Comparison of ENCODE assay signal across 13 cellular contexts in the genomic region with DNA sequence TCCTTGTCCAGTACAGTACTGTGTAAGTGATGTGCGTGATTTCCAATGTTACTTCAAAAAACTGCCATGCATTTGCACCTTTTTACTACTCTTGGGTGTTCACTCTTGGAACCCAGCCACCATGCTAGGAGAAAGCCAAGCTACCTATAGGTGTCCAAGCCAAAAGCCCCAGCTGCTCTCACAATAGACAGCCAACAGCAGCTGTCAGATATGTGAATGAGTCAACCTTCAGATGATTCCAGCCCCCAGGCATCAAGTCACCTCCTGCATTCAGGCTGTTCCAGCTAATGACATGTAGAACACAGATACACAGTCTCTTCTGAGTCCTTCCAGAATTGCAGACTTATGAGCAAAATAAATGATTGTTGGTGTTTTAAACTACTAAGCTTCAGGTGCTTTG.
DNase-seq lines count a peak whose midpoint lies in the region; ATAC-seq lines count a peak whose summit lies in the region.
"Had no signal": no experiment of that assay in that cellular context is flagged by ENCODE, and none has a peak within 500 bp of the region (broad histone marks: within the 10 kb centered on the region; RNA-seq: fewer than 3 reads in every experiment).

No MANE protein-coding gene starts in this region.

- H2AK5ac ChIP-seq in mesendoderm (ENCODE audit: low read length): no peak overlapping the region

- no peaks in the 10 kb centered on the region for H3K36me3 ChIP-seq in mesendoderm (ENCODE audit: control insufficient read depth, insufficient read depth, low read length)

- H3K23ac ChIP-seq in mesendoderm (ENCODE audit: low read length): no peak overlapping the region

- H4K8ac ChIP-seq in mesendoderm (ENCODE audit: low read depth, low read length): no peak overlapping the region

- H3K56ac ChIP-seq in mesendoderm (ENCODE audit: low read length): no peak overlapping the region

- no peak overlapping the region for H2BK5ac ChIP-seq in mesendoderm (ENCODE audit: low read length)

- H3K79me2 ChIP-seq in mesendoderm (ENCODE audit: control insufficient read depth, insufficient read depth, low read length): no peaks in the 10 kb centered on the region

- no peaks in the 10 kb centered on the region for H3K27me3 ChIP-seq in mesendoderm (ENCODE audit: insufficient read depth, low read length, poor library complexity)

- H2BK15ac ChIP-seq in mesendoderm (replicated peaks; ENCODE audit: low read depth): no peak overlapping the region

- H3K4me2 ChIP-seq in mesendoderm (ENCODE audit: low read length): no peak overlapping the region

- ATAC-seq in left ventricle myocardium superior: peak; percentile 88
- no peak for ATAC-seq in HG03342 (IDR thresholded peaks at IDR 0.05; ENCODE audit: unreplicated experiment)
- ATAC-seq in GM19023 (IDR thresholded peaks at IDR 0.05; ENCODE audit: unreplicated experiment): no peak
- ATAC-seq: naive thymus-derived CD4-positive, alpha-beta T cell had no signal

- intact Hi-C loops in left ventricle myocardium superior (cut with micrococcal nuclease): no loop called here

- no peak overlapping the region for H4K5ac ChIP-seq in mesendoderm (ENCODE audit: low read length)

- H3K18ac ChIP-seq in mesendoderm (ENCODE audit: low read length): no peak overlapping the region

- no peaks in the 10 kb centered on the region for H3K79me1 ChIP-seq in mesendoderm (ENCODE audit: low read length)

- H3K4me3 ChIP-seq in mesendoderm (ENCODE audit: low read length): no peak overlapping the region
- H3K4me3 ChIP-seq: skin epidermis had no signal

- no peak overlapping the region for H2BK120ac ChIP-seq in mesendoderm (ENCODE audit: low read depth, low read length)

- H3K9ac ChIP-seq in mesendoderm (ENCODE audit: low read length): no peak overlapping the region

- H3K4ac ChIP-seq in mesendoderm (ENCODE audit: low read depth, low read length): no peak overlapping the region

- peak; percentile 32 for DNase-seq in DMS153 treated with DMSO at 0.1 percent for 48 hours (lab: John Stamatoyannopoulos, UW; ENCODE audit: unreplicated experiment)
- peak; percentile 63 for DNase-seq in NCI-H1105 treated with DMSO at 0.1 percent for 48 hours (lab: John Stamatoyannopoulos, UW)
- DNase-seq in SHP77 (lab: John Stamatoyannopoulos, UW): peak; percentile 93 to 94
- peak; percentile 22 for DNase-seq in left ventricle myocardium superior
- no peak for DNase-seq in occipital lobe (lab: John Stamatoyannopoulos, UW)
- DNase-seq in mesendoderm: no peak
- DNase-seq: activated CD4-positive, alpha-beta T cell treated with anti-CD3 and anti-CD28 coated beads for 4 hours; caudate nucleus; GOT3; naive thymus-derived CD4-positive, alpha-beta T cell had no signal

- no peak overlapping the region for H3K27ac ChIP-seq in mesendoderm (ENCODE audit: low read depth, low read length)
- H3K27ac ChIP-seq: skin epidermis had no signal

- WGBS in mesendoderm (ENCODE audit: extremely low coverage, insufficient coverage, low lambda C conversion rate): no CpG with 5 or more reads among the region's 1 CpG

- H3K4me1 ChIP-seq in mesendoderm (ENCODE audit: control insufficient read depth, low read depth, low read length): no peaks in the 10 kb centered on the region

Comparison
In these comparisons a context has a peak if more than half of its experiments do, and no peak if none do; other contexts are left out.
1. DNase-seq: peak in DMS153 treated with DMSO at 0.1 percent for 48 hours (single experiment), NCI-H1105 treated with DMSO at 0.1 percent for 48 hours (single experiment), SHP77 (2 of 2) and left ventricle myocardium superior (single experiment); none in occipital lobe (single experiment) and mesendoderm (single experiment).